1 cellular context compared by ENCODE assay signal in the genomic region with DNA sequence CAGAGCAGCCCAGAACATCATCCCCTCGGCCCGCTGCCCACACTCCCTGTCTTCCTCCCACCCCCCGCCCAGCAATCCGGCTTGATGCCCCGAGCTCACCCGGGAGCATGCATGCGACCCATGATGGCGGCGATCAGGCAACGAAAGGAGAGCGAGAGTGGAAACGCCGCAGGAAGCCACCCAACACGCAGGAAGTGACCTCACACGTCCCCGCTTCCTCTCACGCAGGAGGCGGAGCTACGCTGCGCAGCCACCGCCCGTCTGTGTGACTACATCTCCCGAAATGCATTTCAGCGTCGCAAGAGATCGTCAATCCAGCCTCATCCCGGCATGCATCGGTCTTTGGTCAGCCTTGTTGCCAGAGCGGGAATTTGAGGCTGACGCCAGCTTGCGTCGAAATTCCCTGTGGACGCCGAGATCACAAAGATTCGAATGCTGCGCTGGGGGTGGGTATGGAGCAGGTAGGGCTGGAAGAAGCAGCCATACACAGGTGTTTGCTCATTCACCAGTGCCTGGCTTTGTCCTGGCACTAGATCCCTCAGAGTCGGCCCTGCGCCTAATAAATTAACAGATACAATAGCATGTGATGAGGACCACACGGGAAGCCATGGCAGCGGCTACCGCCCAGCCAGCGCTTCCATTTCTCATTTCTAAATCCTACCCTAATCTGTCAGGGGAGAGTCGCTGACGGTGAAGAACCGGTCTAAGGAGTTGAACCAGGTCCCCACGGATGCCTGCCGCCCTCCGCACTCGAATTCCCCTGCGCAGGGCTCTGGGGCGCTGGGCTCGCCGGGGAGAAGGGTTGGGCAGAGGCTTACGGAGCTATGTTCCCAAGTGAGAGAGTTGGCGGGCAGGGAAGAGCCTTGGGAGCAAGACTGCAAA.
TF ChIP-seq lines count a peak whose summit lies in the region.

A gene (minus strand): TSS at position 148 of the 882 bp plus-strand sequence. CDS start 26 bp downstream, at position 122.

TF ChIP-seq in HepG2, 621 proteins besides CTCF, POLR2A, EP300 and RAD21 (continued from another document and continues in another):
- TF ChIP-seq, protein P1, sequence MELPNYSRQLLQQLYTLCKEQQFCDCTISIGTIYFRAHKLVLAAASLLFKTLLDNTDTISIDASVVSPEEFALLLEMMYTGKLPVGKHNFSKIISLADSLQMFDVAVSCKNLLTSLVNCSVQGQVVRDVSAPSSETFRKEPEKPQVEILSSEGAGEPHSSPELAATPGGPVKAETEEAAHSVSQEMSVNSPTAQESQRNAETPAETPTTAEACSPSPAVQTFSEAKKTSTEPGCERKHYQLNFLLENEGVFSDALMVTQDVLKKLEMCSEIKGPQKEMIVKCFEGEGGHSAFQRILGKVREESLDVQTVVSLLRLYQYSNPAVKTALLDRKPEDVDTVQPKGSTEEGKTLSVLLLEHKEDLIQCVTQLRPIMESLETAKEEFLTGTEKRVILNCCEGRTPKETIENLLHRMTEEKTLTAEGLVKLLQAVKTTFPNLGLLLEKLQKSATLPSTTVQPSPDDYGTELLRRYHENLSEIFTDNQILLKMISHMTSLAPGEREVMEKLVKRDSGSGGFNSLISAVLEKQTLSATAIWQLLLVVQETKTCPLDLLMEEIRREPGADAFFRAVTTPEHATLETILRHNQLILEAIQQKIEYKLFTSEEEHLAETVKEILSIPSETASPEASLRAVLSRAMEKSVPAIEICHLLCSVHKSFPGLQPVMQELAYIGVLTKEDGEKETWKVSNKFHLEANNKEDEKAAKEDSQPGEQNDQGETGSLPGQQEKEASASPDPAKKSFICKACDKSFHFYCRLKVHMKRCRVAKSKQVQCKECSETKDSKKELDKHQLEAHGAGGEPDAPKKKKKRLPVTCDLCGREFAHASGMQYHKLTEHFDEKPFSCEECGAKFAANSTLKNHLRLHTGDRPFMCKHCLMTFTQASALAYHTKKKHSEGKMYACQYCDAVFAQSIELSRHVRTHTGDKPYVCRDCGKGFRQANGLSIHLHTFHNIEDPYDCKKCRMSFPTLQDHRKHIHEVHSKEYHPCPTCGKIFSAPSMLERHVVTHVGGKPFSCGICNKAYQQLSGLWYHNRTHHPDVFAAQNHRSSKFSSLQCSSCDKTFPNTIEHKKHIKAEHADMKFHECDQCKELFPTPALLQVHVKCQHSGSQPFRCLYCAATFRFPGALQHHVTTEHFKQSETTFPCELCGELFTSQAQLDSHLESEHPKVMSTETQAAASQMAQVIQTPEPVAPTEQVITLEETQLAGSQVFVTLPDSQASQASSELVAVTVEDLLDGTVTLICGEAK (IDR thresholded peaks at IDR 0.05), result 0 out of 2 replicates have a peak, but pooled peaks have one; percentile 34
- TF ChIP-seq, protein P1 (CRISPR knock-in tag; IDR thresholded peaks at IDR 0.05), result peak; percentile 75; the same call in 1 of the 2 replicates
- TF ChIP-seq ZNF546 (CRISPR knock-in tag; conservative IDR thresholded peaks at IDR 0.05) (no peak), ZBTB21 (CRISPR knock-in tag; IDR thresholded peaks at IDR 0.05) (peak; percentile 72; the same call in 1 of the 2 replicates), NR1H2 (CRISPR knock-in tag; IDR thresholded peaks at IDR 0.05; ENCODE audit: borderline replicate concordance, low read depth) (no peak; the same call in 1 of the 2 replicates), ZNF792 (CRISPR knock-in tag; IDR thresholded peaks at IDR 0.05) (peak; percentile 42; the same call in 1 of the 2 replicates), ZMYM2 (CRISPR knock-in tag; IDR thresholded peaks at IDR 0.05) (no peak), ZNF720 (CRISPR knock-in tag; IDR thresholded peaks at IDR 0.05) (no peak), NKX3-1 (CRISPR knock-in tag; IDR thresholded peaks at IDR 0.05) (no peak; the same call in 1 of the 2 replicates), GATAD1 (CRISPR knock-in tag; IDR thresholded peaks at IDR 0.05) (peak; percentile 97), MBD4 (IDR thresholded peaks at IDR 0.05; ENCODE audit: borderline replicate concordance, low read length) (no peak), ZMYM3 (CRISPR knock-in tag; IDR thresholded peaks at IDR 0.05) (0 out of 2 replicates have a peak, but pooled peaks have one; percentile 6), DPF2 (CRISPR knock-in tag; IDR thresholded peaks at IDR 0.05; ENCODE audit: borderline replicate concordance, low read depth) (0 out of 2 replicates have a peak, but pooled peaks have one; percentile 11), SATB2 (CRISPR knock-in tag; IDR thresholded peaks at IDR 0.05) (no peak), TGIF2 (CRISPR knock-in tag; IDR thresholded peaks at IDR 0.05) (peak; percentile 97), NFE2L1 (CRISPR knock-in tag; IDR thresholded peaks at IDR 0.05; ENCODE audit: borderline replicate concordance) (no peak), NR2F6 (IDR thresholded peaks at IDR 0.05) (no peak), NR2F6 (CRISPR knock-in tag; IDR thresholded peaks at IDR 0.05) (no peak; the same call in 1 of the 2 replicates), NFE2L2 (IDR thresholded peaks at IDR 0.05; ENCODE audit: low read length) (no peak), YEATS4 (CRISPR knock-in tag; IDR thresholded peaks at IDR 0.05; ENCODE audit: borderline replicate concordance) (peak; percentile 88), ZNF12 (CRISPR knock-in tag; IDR thresholded peaks at IDR 0.05) (no peak), HDAC6 (IDR thresholded peaks at IDR 0.05; ENCODE audit: low read depth, low read length) (no peak), PPARG (CRISPR knock-in tag; conservative IDR thresholded peaks at IDR 0.05) (peak; percentile 69; the same call in 1 of the 2 replicates), NCOA1 (CRISPR knock-in tag; IDR thresholded peaks at IDR 0.05) (no peak), NBN (conservative IDR thresholded peaks at IDR 0.05) (no peak), HOXA7 (CRISPR knock-in tag; IDR thresholded peaks at IDR 0.05) (peak; percentile 80; the same call in 1 of the 2 replicates), RFXANK (CRISPR knock-in tag; IDR thresholded peaks at IDR 0.05) (peak; percentile 45; the same call in 1 of the 2 replicates)
- TF ChIP-seq, protein P2, sequence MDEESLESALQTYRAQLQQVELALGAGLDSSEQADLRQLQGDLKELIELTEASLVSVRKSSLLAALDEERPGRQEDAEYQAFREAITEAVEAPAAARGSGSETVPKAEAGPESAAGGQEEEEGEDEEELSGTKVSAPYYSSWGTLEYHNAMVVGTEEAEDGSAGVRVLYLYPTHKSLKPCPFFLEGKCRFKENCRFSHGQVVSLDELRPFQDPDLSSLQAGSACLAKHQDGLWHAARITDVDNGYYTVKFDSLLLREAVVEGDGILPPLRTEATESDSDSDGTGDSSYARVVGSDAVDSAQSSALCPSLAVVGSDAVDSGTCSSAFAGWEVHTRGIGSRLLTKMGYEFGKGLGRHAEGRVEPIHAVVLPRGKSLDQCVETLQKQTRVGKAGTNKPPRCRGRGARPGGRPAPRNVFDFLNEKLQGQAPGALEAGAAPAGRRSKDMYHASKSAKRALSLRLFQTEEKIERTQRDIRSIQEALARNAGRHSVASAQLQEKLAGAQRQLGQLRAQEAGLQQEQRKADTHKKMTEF (CRISPR knock-in tag; IDR thresholded peaks at IDR 0.05), result peak; percentile 92
- TF ChIP-seq, protein P3, sequence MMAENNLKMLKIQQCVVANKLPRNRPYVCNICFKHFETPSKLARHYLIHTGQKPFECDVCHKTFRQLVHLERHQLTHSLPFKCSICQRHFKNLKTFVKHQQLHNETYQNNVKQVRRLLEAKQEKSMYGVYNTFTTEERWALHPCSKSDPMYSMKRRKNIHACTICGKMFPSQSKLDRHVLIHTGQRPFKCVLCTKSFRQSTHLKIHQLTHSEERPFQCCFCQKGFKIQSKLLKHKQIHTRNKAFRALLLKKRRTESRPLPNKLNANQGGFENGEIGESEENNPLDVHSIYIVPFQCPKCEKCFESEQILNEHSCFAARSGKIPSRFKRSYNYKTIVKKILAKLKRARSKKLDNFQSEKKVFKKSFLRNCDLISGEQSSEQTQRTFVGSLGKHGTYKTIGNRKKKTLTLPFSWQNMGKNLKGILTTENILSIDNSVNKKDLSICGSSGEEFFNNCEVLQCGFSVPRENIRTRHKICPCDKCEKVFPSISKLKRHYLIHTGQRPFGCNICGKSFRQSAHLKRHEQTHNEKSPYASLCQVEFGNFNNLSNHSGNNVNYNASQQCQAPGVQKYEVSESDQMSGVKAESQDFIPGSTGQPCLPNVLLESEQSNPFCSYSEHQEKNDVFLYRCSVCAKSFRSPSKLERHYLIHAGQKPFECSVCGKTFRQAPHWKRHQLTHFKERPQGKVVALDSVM (CRISPR knock-in tag; IDR thresholded peaks at IDR 0.05), result no peak
- TF ChIP-seq, protein P4, sequence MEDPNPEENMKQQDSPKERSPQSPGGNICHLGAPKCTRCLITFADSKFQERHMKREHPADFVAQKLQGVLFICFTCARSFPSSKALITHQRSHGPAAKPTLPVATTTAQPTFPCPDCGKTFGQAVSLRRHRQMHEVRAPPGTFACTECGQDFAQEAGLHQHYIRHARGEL (CRISPR knock-in tag; IDR thresholded peaks at IDR 0.05), result no peak
- TF ChIP-seq, protein P5, sequence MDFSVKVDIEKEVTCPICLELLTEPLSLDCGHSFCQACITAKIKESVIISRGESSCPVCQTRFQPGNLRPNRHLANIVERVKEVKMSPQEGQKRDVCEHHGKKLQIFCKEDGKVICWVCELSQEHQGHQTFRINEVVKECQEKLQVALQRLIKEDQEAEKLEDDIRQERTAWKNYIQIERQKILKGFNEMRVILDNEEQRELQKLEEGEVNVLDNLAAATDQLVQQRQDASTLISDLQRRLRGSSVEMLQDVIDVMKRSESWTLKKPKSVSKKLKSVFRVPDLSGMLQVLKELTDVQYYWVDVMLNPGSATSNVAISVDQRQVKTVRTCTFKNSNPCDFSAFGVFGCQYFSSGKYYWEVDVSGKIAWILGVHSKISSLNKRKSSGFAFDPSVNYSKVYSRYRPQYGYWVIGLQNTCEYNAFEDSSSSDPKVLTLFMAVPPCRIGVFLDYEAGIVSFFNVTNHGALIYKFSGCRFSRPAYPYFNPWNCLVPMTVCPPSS (IDR thresholded peaks at IDR 0.05), result no peak
- TF ChIP-seq, protein P6, sequence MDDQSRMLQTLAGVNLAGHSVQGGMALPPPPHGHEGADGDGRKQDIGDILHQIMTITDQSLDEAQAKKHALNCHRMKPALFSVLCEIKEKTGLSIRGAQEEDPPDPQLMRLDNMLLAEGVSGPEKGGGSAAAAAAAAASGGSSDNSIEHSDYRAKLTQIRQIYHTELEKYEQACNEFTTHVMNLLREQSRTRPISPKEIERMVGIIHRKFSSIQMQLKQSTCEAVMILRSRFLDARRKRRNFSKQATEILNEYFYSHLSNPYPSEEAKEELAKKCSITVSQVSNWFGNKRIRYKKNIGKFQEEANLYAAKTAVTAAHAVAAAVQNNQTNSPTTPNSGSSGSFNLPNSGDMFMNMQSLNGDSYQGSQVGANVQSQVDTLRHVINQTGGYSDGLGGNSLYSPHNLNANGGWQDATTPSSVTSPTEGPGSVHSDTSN (CRISPR knock-in tag; IDR thresholded peaks at IDR 0.05; ENCODE audit: borderline replicate concordance), result no peak
- TF ChIP-seq, protein P7, sequence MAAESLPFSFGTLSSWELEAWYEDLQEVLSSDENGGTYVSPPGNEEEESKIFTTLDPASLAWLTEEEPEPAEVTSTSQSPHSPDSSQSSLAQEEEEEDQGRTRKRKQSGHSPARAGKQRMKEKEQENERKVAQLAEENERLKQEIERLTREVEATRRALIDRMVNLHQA (CRISPR knock-in tag; IDR thresholded peaks at IDR 0.05), result 0 out of 2 replicates have a peak, but pooled peaks have one; percentile 21
- TF ChIP-seq, protein P8, sequence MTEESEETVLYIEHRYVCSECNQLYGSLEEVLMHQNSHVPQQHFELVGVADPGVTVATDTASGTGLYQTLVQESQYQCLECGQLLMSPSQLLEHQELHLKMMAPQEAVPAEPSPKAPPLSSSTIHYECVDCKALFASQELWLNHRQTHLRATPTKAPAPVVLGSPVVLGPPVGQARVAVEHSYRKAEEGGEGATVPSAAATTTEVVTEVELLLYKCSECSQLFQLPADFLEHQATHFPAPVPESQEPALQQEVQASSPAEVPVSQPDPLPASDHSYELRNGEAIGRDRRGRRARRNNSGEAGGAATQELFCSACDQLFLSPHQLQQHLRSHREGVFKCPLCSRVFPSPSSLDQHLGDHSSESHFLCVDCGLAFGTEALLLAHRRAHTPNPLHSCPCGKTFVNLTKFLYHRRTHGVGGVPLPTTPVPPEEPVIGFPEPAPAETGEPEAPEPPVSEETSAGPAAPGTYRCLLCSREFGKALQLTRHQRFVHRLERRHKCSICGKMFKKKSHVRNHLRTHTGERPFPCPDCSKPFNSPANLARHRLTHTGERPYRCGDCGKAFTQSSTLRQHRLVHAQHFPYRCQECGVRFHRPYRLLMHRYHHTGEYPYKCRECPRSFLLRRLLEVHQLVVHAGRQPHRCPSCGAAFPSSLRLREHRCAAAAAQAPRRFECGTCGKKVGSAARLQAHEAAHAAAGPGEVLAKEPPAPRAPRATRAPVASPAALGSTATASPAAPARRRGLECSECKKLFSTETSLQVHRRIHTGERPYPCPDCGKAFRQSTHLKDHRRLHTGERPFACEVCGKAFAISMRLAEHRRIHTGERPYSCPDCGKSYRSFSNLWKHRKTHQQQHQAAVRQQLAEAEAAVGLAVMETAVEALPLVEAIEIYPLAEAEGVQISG (CRISPR knock-in tag; IDR thresholded peaks at IDR 0.05), result peak; percentile 95
- TF ChIP-seq, protein P9, sequence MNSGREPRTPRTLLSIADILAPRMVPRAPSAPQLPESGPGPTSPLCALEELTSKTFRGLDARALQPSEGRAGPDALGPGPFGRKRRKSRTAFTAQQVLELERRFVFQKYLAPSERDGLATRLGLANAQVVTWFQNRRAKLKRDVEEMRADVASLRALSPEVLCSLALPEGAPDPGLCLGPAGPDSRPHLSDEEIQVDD (CRISPR knock-in tag; IDR thresholded peaks at IDR 0.05; ENCODE audit: borderline replicate concordance), result 0 out of 2 replicates have a peak, but pooled peaks have one; percentile 23
- TF ChIP-seq, protein P10, sequence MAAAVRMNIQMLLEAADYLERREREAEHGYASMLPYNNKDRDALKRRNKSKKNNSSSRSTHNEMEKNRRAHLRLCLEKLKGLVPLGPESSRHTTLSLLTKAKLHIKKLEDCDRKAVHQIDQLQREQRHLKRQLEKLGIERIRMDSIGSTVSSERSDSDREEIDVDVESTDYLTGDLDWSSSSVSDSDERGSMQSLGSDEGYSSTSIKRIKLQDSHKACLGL (CRISPR knock-in tag; IDR thresholded peaks at IDR 0.05), result peak; percentile 60
